Comparison of ENCODE assay signal across 1 cellular context in genomic region chr2:121999273-121999672, GRCh38.
TF ChIP-seq lines count a peak whose summit lies in the region.

No MANE protein-coding gene starts in this region.

TF ChIP-seq in HepG2, 621 proteins besides CTCF, POLR2A, EP300 and RAD21 (continued from another document):
- TF ChIP-seq TFAP4 (IDR thresholded peaks at IDR 0.05; ENCODE audit: borderline replicate concordance, low read depth) (no peak), HMGA1 (CRISPR knock-in tag; conservative IDR thresholded peaks at IDR 0.05) (no peak), U2AF2 (IDR thresholded peaks at IDR 0.05; ENCODE audit: low read depth, low read length) (no peak), U2AF1 (optimal IDR thresholded peaks at IDR 0.05; ENCODE audit: low read depth, low read length) (no peak), ZNF720 (CRISPR knock-in tag; IDR thresholded peaks at IDR 0.05) (no peak), SP5 (CRISPR knock-in tag; IDR thresholded peaks at IDR 0.05; ENCODE audit: borderline replicate concordance, low read depth) (no peak)
